Comparison of ENCODE assay signal across 1 cellular context in the genomic region with DNA sequence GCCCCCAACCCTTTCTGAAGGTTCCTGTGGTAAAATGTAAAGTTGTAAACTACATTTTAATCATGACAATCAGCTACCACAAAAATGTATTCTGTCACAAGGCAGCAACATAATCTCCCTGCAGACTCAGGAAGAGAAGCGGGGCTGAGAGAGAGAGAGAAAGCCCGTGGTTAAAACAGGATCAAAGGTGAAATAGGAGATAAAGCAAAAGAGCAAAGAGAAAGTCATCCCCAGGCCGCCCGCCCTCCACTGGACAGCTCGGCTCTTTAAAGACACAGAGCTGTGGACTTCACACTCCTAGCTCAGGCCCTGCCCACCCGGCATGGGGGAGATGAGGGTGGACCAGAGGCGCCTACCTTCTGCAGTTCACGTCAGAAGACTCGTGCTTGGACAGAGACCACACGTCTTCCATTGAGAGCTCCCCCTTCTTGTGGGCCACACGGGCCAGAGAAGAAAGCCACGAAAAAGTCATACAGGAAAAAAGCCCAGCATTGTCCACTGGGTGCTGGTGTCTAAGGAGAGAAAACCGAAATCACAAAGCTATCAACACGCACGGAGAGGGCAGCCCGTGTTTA.
TF ChIP-seq lines count a peak whose summit lies in the region.

No MANE protein-coding gene starts in this region.

TF ChIP-seq in K562, 482 proteins besides CTCF, POLR2A, EP300 and RAD21 (continues in another document):
- TF ChIP-seq SRSF7 (optimal IDR thresholded peaks at IDR 0.05; ENCODE audit: low read depth, low read length) = no peak
- TF ChIP-seq MYC (IDR thresholded peaks at IDR 0.05; ENCODE audit: low read depth, low read length) = no peak; the same call in 1 of the 2 replicates
- TF ChIP-seq MYC (CRISPR knock-in tag; IDR thresholded peaks at IDR 0.05; ENCODE audit: borderline replicate concordance, low read depth) = no peak
- TF ChIP-seq RNF2 (IDR thresholded peaks at IDR 0.05) = peak; percentile 87; the same call in 1 of the 2 replicates
- TF ChIP-seq SMARCA4 (IDR thresholded peaks at IDR 0.05) = peak; percentile 87
- TF ChIP-seq GMEB1 (CRISPR knock-in tag; IDR thresholded peaks at IDR 0.05) = no peak
- TF ChIP-seq ZNF212 (CRISPR knock-in tag; IDR thresholded peaks at IDR 0.05) = no peak
- no peak for TF ChIP-seq BRD4 (IDR thresholded peaks at IDR 0.05)
- no peak for TF ChIP-seq CSDE1 (IDR thresholded peaks at IDR 0.05)
- no peak for TF ChIP-seq ZNF3 (CRISPR knock-in tag; IDR thresholded peaks at IDR 0.05)
- TF ChIP-seq CEBPB (tag; IDR thresholded peaks at IDR 0.05) = no peak
- no peak for TF ChIP-seq WHSC1 (IDR thresholded peaks at IDR 0.05; ENCODE audit: low read length)
- no peak for TF ChIP-seq RBM39 (optimal IDR thresholded peaks at IDR 0.05; ENCODE audit: low read depth, low read length)
- TF ChIP-seq, protein P1, sequence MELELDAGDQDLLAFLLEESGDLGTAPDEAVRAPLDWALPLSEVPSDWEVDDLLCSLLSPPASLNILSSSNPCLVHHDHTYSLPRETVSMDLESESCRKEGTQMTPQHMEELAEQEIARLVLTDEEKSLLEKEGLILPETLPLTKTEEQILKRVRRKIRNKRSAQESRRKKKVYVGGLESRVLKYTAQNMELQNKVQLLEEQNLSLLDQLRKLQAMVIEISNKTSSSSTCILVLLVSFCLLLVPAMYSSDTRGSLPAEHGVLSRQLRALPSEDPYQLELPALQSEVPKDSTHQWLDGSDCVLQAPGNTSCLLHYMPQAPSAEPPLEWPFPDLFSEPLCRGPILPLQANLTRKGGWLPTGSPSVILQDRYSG (tag; conservative IDR thresholded peaks at IDR 0.05; ENCODE audit: low read depth) = no peak; the same call in 1 of the 2 replicates
- no peak for TF ChIP-seq ZNF277 (CRISPR knock-in tag; IDR thresholded peaks at IDR 0.05; ENCODE audit: borderline replicate concordance)
- TF ChIP-seq DACH1 (IDR thresholded peaks at IDR 0.05; ENCODE audit: partially characterized antibody) = no peak
- TF ChIP-seq, protein P2, sequence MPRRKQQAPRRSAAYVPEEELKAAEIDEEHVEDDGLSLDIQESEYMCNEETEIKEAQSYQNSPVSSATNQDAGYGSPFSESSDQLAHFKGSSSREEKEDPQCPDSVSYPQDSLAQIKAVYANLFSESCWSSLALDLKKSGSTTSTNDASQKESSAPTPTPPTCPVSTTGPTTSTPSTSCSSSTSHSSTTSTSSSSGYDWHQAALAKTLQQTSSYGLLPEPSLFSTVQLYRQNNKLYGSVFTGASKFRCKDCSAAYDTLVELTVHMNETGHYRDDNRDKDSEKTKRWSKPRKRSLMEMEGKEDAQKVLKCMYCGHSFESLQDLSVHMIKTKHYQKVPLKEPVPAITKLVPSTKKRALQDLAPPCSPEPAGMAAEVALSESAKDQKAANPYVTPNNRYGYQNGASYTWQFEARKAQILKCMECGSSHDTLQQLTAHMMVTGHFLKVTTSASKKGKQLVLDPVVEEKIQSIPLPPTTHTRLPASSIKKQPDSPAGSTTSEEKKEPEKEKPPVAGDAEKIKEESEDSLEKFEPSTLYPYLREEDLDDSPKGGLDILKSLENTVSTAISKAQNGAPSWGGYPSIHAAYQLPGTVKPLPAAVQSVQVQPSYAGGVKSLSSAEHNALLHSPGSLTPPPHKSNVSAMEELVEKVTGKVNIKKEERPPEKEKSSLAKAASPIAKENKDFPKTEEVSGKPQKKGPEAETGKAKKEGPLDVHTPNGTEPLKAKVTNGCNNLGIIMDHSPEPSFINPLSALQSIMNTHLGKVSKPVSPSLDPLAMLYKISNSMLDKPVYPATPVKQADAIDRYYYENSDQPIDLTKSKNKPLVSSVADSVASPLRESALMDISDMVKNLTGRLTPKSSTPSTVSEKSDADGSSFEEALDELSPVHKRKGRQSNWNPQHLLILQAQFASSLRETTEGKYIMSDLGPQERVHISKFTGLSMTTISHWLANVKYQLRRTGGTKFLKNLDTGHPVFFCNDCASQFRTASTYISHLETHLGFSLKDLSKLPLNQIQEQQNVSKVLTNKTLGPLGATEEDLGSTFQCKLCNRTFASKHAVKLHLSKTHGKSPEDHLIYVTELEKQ (CRISPR knock-in tag; IDR thresholded peaks at IDR 0.05) = no peak
- TF ChIP-seq ZNF197 (CRISPR knock-in tag; IDR thresholded peaks at IDR 0.05; ENCODE audit: low read depth) = no peak
- TF ChIP-seq ZNF140 (CRISPR knock-in tag; IDR thresholded peaks at IDR 0.05) = no peak
- no peak for TF ChIP-seq MIER1 (IDR thresholded peaks at IDR 0.05; ENCODE audit: low read depth)
- TF ChIP-seq SMC3 (conservative IDR thresholded peaks at IDR 0.05; ENCODE audit: insufficient read depth, low read depth, low read length) = no peak
- TF ChIP-seq ELF1 (tag; IDR thresholded peaks at IDR 0.05) = peak; percentile 60; the same call in 1 of the 2 replicates
- TF ChIP-seq HDAC1 (IDR thresholded peaks at IDR 0.05) = peak in 1 of 2 experiments; percentile 80; a peak in 2 of 4 replicates
- TF ChIP-seq ZNF224 (CRISPR knock-in tag; IDR thresholded peaks at IDR 0.05) = no peak
- TF ChIP-seq FIP1L1 (IDR thresholded peaks at IDR 0.05; ENCODE audit: low read depth, low read length, poor library complexity, severe bottlenecking) = no peak
- TF ChIP-seq, protein P3, sequence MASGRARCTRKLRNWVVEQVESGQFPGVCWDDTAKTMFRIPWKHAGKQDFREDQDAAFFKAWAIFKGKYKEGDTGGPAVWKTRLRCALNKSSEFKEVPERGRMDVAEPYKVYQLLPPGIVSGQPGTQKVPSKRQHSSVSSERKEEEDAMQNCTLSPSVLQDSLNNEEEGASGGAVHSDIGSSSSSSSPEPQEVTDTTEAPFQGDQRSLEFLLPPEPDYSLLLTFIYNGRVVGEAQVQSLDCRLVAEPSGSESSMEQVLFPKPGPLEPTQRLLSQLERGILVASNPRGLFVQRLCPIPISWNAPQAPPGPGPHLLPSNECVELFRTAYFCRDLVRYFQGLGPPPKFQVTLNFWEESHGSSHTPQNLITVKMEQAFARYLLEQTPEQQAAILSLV (tag; IDR thresholded peaks at IDR 0.05) = no peak
- TF ChIP-seq RBM15 (IDR thresholded peaks at IDR 0.05; ENCODE audit: insufficient read depth, low read length) = no peak
- TF ChIP-seq, protein P4, sequence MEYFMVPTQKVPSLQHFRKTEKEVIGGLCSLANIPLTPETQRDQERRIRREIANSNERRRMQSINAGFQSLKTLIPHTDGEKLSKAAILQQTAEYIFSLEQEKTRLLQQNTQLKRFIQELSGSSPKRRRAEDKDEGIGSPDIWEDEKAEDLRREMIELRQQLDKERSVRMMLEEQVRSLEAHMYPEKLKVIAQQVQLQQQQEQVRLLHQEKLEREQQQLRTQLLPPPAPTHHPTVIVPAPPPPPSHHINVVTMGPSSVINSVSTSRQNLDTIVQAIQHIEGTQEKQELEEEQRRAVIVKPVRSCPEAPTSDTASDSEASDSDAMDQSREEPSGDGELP (CRISPR knock-in tag; IDR thresholded peaks at IDR 0.05; ENCODE audit: borderline replicate concordance) = peak; percentile 34; the same call in 1 of the 2 replicates
- no peak for TF ChIP-seq ATF1 (CRISPR knock-in tag; IDR thresholded peaks at IDR 0.05)
- TF ChIP-seq ATF1 (tag; IDR thresholded peaks at IDR 0.05) = peak; percentile 58
- TF ChIP-seq, protein P5, sequence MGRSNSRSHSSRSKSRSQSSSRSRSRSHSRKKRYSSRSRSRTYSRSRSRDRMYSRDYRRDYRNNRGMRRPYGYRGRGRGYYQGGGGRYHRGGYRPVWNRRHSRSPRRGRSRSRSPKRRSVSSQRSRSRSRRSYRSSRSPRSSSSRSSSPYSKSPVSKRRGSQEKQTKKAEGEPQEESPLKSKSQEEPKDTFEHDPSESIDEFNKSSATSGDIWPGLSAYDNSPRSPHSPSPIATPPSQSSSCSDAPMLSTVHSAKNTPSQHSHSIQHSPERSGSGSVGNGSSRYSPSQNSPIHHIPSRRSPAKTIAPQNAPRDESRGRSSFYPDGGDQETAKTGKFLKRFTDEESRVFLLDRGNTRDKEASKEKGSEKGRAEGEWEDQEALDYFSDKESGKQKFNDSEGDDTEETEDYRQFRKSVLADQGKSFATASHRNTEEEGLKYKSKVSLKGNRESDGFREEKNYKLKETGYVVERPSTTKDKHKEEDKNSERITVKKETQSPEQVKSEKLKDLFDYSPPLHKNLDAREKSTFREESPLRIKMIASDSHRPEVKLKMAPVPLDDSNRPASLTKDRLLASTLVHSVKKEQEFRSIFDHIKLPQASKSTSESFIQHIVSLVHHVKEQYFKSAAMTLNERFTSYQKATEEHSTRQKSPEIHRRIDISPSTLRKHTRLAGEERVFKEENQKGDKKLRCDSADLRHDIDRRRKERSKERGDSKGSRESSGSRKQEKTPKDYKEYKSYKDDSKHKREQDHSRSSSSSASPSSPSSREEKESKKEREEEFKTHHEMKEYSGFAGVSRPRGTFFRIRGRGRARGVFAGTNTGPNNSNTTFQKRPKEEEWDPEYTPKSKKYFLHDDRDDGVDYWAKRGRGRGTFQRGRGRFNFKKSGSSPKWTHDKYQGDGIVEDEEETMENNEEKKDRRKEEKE (IDR thresholded peaks at IDR 0.05; ENCODE audit: borderline replicate concordance in 1 of 2, control insufficient read depth in 1 of 2, low read depth in 2 of 2, low read length in 1 of 2) = no peak
- TF ChIP-seq SOX6 (IDR thresholded peaks at IDR 0.05) = peak; percentile 90
- TF ChIP-seq, protein P6, sequence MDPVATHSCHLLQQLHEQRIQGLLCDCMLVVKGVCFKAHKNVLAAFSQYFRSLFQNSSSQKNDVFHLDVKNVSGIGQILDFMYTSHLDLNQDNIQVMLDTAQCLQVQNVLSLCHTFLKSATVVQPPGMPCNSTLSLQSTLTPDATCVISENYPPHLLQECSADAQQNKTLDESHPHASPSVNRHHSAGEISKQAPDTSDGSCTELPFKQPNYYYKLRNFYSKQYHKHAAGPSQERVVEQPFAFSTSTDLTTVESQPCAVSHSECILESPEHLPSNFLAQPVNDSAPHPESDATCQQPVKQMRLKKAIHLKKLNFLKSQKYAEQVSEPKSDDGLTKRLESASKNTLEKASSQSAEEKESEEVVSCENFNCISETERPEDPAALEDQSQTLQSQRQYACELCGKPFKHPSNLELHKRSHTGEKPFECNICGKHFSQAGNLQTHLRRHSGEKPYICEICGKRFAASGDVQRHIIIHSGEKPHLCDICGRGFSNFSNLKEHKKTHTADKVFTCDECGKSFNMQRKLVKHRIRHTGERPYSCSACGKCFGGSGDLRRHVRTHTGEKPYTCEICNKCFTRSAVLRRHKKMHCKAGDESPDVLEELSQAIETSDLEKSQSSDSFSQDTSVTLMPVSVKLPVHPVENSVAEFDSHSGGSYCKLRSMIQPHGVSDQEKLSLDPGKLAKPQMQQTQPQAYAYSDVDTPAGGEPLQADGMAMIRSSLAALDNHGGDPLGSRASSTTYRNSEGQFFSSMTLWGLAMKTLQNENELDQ (CRISPR knock-in tag; IDR thresholded peaks at IDR 0.05; ENCODE audit: borderline replicate concordance) = no peak
- TF ChIP-seq ETV6 (IDR thresholded peaks at IDR 0.05; ENCODE audit: borderline replicate concordance in 1 of 2, low read depth in 2 of 2, low read length in 1 of 2) = no peak; a peak in 1 of 4 replicates
- TF ChIP-seq ETV6 (CRISPR knock-in tag; IDR thresholded peaks at IDR 0.05; ENCODE audit: borderline replicate concordance) = no peak
- TF ChIP-seq ZNF717 (CRISPR knock-in tag; IDR thresholded peaks at IDR 0.05) = no peak
- no peak for TF ChIP-seq CLOCK (CRISPR knock-in tag; IDR thresholded peaks at IDR 0.05; ENCODE audit: borderline replicate concordance)
- no peak for TF ChIP-seq SREBF1 (IDR thresholded peaks at IDR 0.05; ENCODE audit: borderline replicate concordance, low read depth, low read length)
- no peak for TF ChIP-seq GTF2B (IDR thresholded peaks at IDR 0.05; ENCODE audit: extremely low read depth, insufficient read length)
- TF ChIP-seq HDAC6 (IDR thresholded peaks at IDR 0.05; ENCODE audit: low read depth, low read length) = no peak
- TF ChIP-seq ZBTB7A (IDR thresholded peaks at IDR 0.05; ENCODE audit: borderline replicate concordance, control insufficient read depth, low read depth, low read length) = no peak
- no peak for TF ChIP-seq ILF3 (IDR thresholded peaks at IDR 0.05; ENCODE audit: borderline replicate concordance)
